ENCODE assay signal across 7 cellular contexts in genomic region chr2:219219113-219219696, GRCh38. TPM values are rescaled to one million over a fixed set of nuclear protein-coding genes. Genes with fewer than 3 reads are reported as not detected.
A peak's percentile ranks its signal among the peaks of the same experiment; 100 is the strongest.
DNase-seq lines count a peak whose midpoint lies in the region; ATAC-seq and TF ChIP-seq lines count a peak whose summit lies in the region.

No MANE protein-coding gene starts in this region.

- H3K27me3 Mint-ChIP-seq in activated T-helper 17 cell treated with anti-CD3 and anti-CD28 coated beads, Interleukin-2, amount 50 U/mL, for 72 hours, result no peaks in the 10 kb centered on the region
- no peaks in the 10 kb centered on the region for H3K27me3 Mint-ChIP-seq in stimulated activated memory B cell treated with anti-CD40 and anti-IgM and Interleukin-4, amounts not matched to agents 10 μg/mL and 1 μg/mL and 100 μg/mL, for 72 hours

- peaks cover 8% of the 10 kb centered on the region for H3K4me1 Mint-ChIP-seq in activated T-helper 17 cell treated with anti-CD3 and anti-CD28 coated beads, Interleukin-2, amount 50 U/mL, for 72 hours
- H3K4me1 Mint-ChIP-seq in stimulated activated memory B cell treated with anti-CD40 and anti-IgM and Interleukin-4, amounts not matched to agents 10 μg/mL and 1 μg/mL and 100 μg/mL, for 72 hours, result peaks cover 35% of the 10 kb centered on the region

- H3K27ac Mint-ChIP-seq in activated T-helper 17 cell treated with anti-CD3 and anti-CD28 coated beads, Interleukin-2, amount 50 U/mL, for 72 hours, result peak overlapping the region; percentile 50
- peak overlapping the region; percentile 78 for H3K27ac Mint-ChIP-seq in stimulated activated memory B cell treated with anti-CD40 and anti-IgM and Interleukin-4, amounts not matched to agents 10 μg/mL and 1 μg/mL and 100 μg/mL, for 72 hours

- no peak for TF ChIP-seq CTCF in HFF-Myc (IDR thresholded peaks at IDR 0.05; ENCODE audit: low read depth, low read length, missing control alignments)

- peak overlapping the region; percentile 93 for H3K4me3 Mint-ChIP-seq in activated T-helper 17 cell treated with anti-CD3 and anti-CD28 coated beads, Interleukin-2, amount 50 U/mL, for 72 hours
- H3K4me3 Mint-ChIP-seq in stimulated activated memory B cell treated with anti-CD40 and anti-IgM and Interleukin-4, amounts not matched to agents 10 μg/mL and 1 μg/mL and 100 μg/mL, for 72 hours, result peak overlapping the region; percentile 84

- H3K27me3 ChIP-seq in iPS-18a (ENCODE audit: control insufficient read depth, insufficient read depth, low read length), result no peaks in the 10 kb centered on the region

- H3K9ac ChIP-seq in iPS-18a (ENCODE audit: low read length), result peak overlapping the region; percentile 67

- peak overlapping the region; percentile 60 for H3K4me3 ChIP-seq in HFF-Myc (replicated peaks; ENCODE audit: low read depth, low read length)
- H3K4me3 ChIP-seq in iPS-18a (ENCODE audit: low read length), result peak overlapping the region; percentile 83

- peaks cover 26% of the 10 kb centered on the region for H3K36me3 ChIP-seq in iPS-18a (ENCODE audit: control insufficient read depth, low read depth, low read length)

- H3K36me3 Mint-ChIP-seq in activated T-helper 17 cell treated with anti-CD3 and anti-CD28 coated beads, Interleukin-2, amount 50 U/mL, for 72 hours (ENCODE audit: low read depth), result peaks cover 96% of the 10 kb centered on the region
- H3K36me3 Mint-ChIP-seq in stimulated activated memory B cell treated with anti-CD40 and anti-IgM and Interleukin-4, amounts not matched to agents 10 μg/mL and 1 μg/mL and 100 μg/mL, for 72 hours, result peaks cover 51% of the 10 kb centered on the region

- peak overlapping the region; percentile 21 for H3K27ac ChIP-seq in iPS-18a (ENCODE audit: low read length)

- H3K9me3 ChIP-seq in iPS-18a (ENCODE audit: control insufficient read depth, low read depth, low read length), result no peaks in the 10 kb centered on the region

- no peak for ATAC-seq in activated T-helper 17 cell treated with anti-CD3 and anti-CD28 coated beads, Interleukin-2, amount 50 U/mL, for 72 hours (replicated peaks)
- no peak for ATAC-seq in stimulated activated memory B cell treated with anti-CD40 and anti-IgM and Interleukin-4, amounts not matched to agents 10 μg/mL and 1 μg/mL and 100 μg/mL, for 72 hours
- no peak for ATAC-seq in GM18502 (IDR thresholded peaks at IDR 0.05; ENCODE audit: poor library complexity, unreplicated experiment)

- DNase-seq in HFF-Myc (ENCODE audit: extremely low read depth, low read depth) (no peak), activated gamma-delta T cell treated with Interleukin-2 at 50 U/mL for 16 hours (no peak), NCI-H226 (no peak)

- H3K4me1 ChIP-seq in iPS-18a (ENCODE audit: control insufficient read depth, low read depth, low read length), result peaks cover 6% of the 10 kb centered on the region

- no peaks in the 10 kb centered on the region for H3K9me3 Mint-ChIP-seq in activated T-helper 17 cell treated with anti-CD3 and anti-CD28 coated beads, Interleukin-2, amount 50 U/mL, for 72 hours
- H3K9me3 Mint-ChIP-seq in stimulated activated memory B cell treated with anti-CD40 and anti-IgM and Interleukin-4, amounts not matched to agents 10 μg/mL and 1 μg/mL and 100 μg/mL, for 72 hours, result no peaks in the 10 kb centered on the region

RNA-seq across cellular contexts. Expression of gene ABCB6, which starts 0.4 kb away (rescaled TPM):
- total RNA-seq in activated T-helper 17 cell treated with anti-CD3 and anti-CD28 coated beads, Interleukin-2, amount 50 U/mL, for 72 hours, result 10 to 100 TPM; 29.7 to 94.1 TPM

RNA-seq across cellular contexts. Expression of gene ATG9A, which starts 10.2 kb away (rescaled TPM):
- 10 to 100 TPM; 46.6 to 81.3 TPM for total RNA-seq in activated T-helper 17 cell treated with anti-CD3 and anti-CD28 coated beads, Interleukin-2, amount 50 U/mL, for 72 hours

RNA-seq across cellular contexts. Expression of gene ANKZF1, which starts 10.4 kb away (rescaled TPM):
- 100 to 1,000 TPM; 109 to 367 TPM for total RNA-seq in activated T-helper 17 cell treated with anti-CD3 and anti-CD28 coated beads, Interleukin-2, amount 50 U/mL, for 72 hours

RNA-seq across cellular contexts. Expression of gene ZFAND2B, which starts 12.6 kb away (rescaled TPM):
- total RNA-seq in activated T-helper 17 cell treated with anti-CD3 and anti-CD28 coated beads, Interleukin-2, amount 50 U/mL, for 72 hours, result 10 to 100 TPM; 27.9 to 29.8 TPM

RNA-seq across cellular contexts. Expression of gene GLB1L, which starts 26.0 kb away (rescaled TPM):
- 1 to 10 TPM; 2.8 to 5.3 TPM for total RNA-seq in activated T-helper 17 cell treated with anti-CD3 and anti-CD28 coated beads, Interleukin-2, amount 50 U/mL, for 72 hours
